ENCODE assay signal across 14 cellular contexts in the genomic region with DNA sequence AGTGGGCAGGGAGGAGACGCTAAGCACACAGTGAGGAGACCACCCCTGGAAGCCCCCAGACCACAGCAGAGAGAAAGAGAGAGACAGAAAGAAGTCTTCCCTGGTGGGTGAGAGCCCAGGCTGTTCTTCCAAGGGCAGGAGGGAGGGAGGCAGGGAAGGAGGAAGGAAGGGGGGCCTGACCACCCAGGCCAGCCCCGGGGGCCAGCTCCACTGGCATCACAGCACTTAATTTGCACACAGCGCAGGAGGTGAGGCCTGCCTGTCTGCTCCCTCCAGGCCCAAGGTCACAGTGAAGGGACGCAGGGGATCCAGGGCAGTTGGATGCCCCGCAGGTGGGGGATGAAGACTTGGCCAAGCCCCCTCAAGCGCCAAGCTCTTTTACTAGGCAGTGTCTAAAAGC.
DNase-seq lines count a peak whose midpoint lies in the region; ATAC-seq and TF ChIP-seq lines count a peak whose summit lies in the region.
"Had no signal": no experiment of that assay in that cellular context is flagged by ENCODE, and none has a peak within 500 bp of the region (broad histone marks: within the 10 kb centered on the region; RNA-seq: fewer than 3 reads in every experiment).

No MANE protein-coding gene starts in this region.

- H3K4me3 ChIP-seq in neuronal stem cell (ENCODE audit: low read length in 2 of 2), result no peak overlapping the region

- no peaks in the 10 kb centered on the region for H3K36me3 Mint-ChIP-seq in activated naive CD4-positive, alpha-beta T cell treated with anti-CD3 and anti-CD28 coated beads, Interleukin-2, amount 10 ng/mL, durations not matched to agents 7 days and 5 days
- H3K36me3 Mint-ChIP-seq in brain, result no peaks in the 10 kb centered on the region

- no peak for TF ChIP-seq CTCF in brain (conservative IDR thresholded peaks at IDR 0.05)

- H2AK5ac ChIP-seq in neuronal stem cell (ENCODE audit: low read depth, low read length), result peak overlapping the region; percentile 31

- H3K4me2 ChIP-seq in neuronal stem cell (ENCODE audit: insufficient read depth, low read length, poor library complexity, severe bottlenecking), result no peak overlapping the region
- H3K4me2 ChIP-seq: KMS-11 had no signal

- H3K36me3 ChIP-seq in neuronal stem cell (replicated peaks in 1 of 2; ENCODE audit: control insufficient read depth in 2 of 2, insufficient read depth in 2 of 2, low read length in 2 of 2), result no peaks in the 10 kb centered on the region

- peak overlapping the region; percentile 17 for H2BK5ac ChIP-seq in neuronal stem cell (ENCODE audit: low read length)

- no peak overlapping the region for H3K27ac ChIP-seq in neuronal stem cell (replicated peaks; ENCODE audit: low read length)
- H3K27ac ChIP-seq: KMS-11, RWPE1 had no signal

- H3K79me1 ChIP-seq in neuronal stem cell (ENCODE audit: low read depth, low read length), result no peaks in the 10 kb centered on the region

- peak overlapping the region; percentile 95 for H2BK12ac ChIP-seq in neuronal stem cell (ENCODE audit: low read length)

- WGBS in neuronal stem cell (ENCODE audit: extremely low coverage in 2 of 2, insufficient read length in 2 of 2, insufficient replicate concordance in 1 of 2), 2 donors, result no CpG with 5 or more reads among the region's 6 CpGs

- H3K4me1 ChIP-seq in neuronal stem cell (ENCODE audit: control insufficient read depth in 2 of 2, insufficient read depth in 1 of 2, low read depth in 1 of 2, low read length in 2 of 2), result peaks cover 0 to 30% of the 10 kb centered on the region in 2 donors
- H3K4me1 ChIP-seq: Caco-2 had no signal

- no peaks in the 10 kb centered on the region for H3K27me3 Mint-ChIP-seq in activated naive CD4-positive, alpha-beta T cell treated with anti-CD3 and anti-CD28 coated beads, Interleukin-2, amount 10 ng/mL, durations not matched to agents 7 days and 5 days
- no peaks in the 10 kb centered on the region for H3K27me3 Mint-ChIP-seq in brain

- H3K27ac Mint-ChIP-seq in activated naive CD4-positive, alpha-beta T cell treated with anti-CD3 and anti-CD28 coated beads, Interleukin-2, amount 10 ng/mL, durations not matched to agents 7 days and 5 days, result no peak overlapping the region
- H3K27ac Mint-ChIP-seq in brain, result peak overlapping the region in 3 of 5 experiments; percentile 72 to 87 (median 82)

- no peak overlapping the region for H3K14ac ChIP-seq in neuronal stem cell (ENCODE audit: low read length)

- H3K4ac ChIP-seq in neuronal stem cell (ENCODE audit: low read length), result no peak overlapping the region

- CTCF ChIA-PET in activated naive CD4-positive, alpha-beta T cell treated with anti-CD3 and anti-CD28 coated beads, Interleukin-2, amount 10 ng/mL, durations not matched to agents 7 days and 5 days (lab: Charles Lee), result no interaction called here

- DNase-seq in activated naive CD4-positive, alpha-beta T cell treated with anti-CD3 and anti-CD28 coated beads, Interleukin-2, amount 10 ng/mL, durations not matched to agents 7 days and 5 days, result peak; percentile 11
- DNase-seq in activated naive CD4-positive, alpha-beta T cell (lab: John Stamatoyannopoulos, UW), result no peak
- DNase-seq in neuronal stem cell (ENCODE audit: low spot score), result no peak
- DNase-seq: Caco-2; GOT3; NCI-H1092; NK-92 treated with Interleukin-12 subunit alpha and Interleukin-12 subunit beta, amount 100 ng/mL, for 24 hours had no signal

- peak overlapping the region; percentile 94 for H3K18ac ChIP-seq in neuronal stem cell (ENCODE audit: low read length)

- H3K9me3 ChIP-seq in neuronal stem cell (replicated peaks in 1 of 2; ENCODE audit: control insufficient read depth in 2 of 2, insufficient read depth in 1 of 2, low read depth in 1 of 2, low read length in 2 of 2), result no peaks in the 10 kb centered on the region
- H3K9me3 ChIP-seq: Caco-2 had no signal

- H3K9me3 Mint-ChIP-seq in activated naive CD4-positive, alpha-beta T cell treated with anti-CD3 and anti-CD28 coated beads, Interleukin-2, amount 10 ng/mL, durations not matched to agents 7 days and 5 days, result no peaks in the 10 kb centered on the region
- peaks cover 2 to 13% (median 6%) of the 10 kb centered on the region in 5 experiments for H3K9me3 Mint-ChIP-seq in brain

- H2BK15ac ChIP-seq in neuronal stem cell (ENCODE audit: low read length), result peak overlapping the region; percentile 76

- H4K91ac ChIP-seq in neuronal stem cell (ENCODE audit: low read depth, low read length, poor library complexity), result no peak overlapping the region

- no peak overlapping the region for H3K23ac ChIP-seq in neuronal stem cell (ENCODE audit: low read depth, low read length, poor library complexity)

- no peaks in the 10 kb centered on the region for H3K4me1 Mint-ChIP-seq in activated naive CD4-positive, alpha-beta T cell treated with anti-CD3 and anti-CD28 coated beads, Interleukin-2, amount 10 ng/mL, durations not matched to agents 7 days and 5 days
- H3K4me1 Mint-ChIP-seq in brain, result peaks cover 39% of the 10 kb centered on the region

- H3K9ac ChIP-seq in neuronal stem cell (ENCODE audit: low read depth, low read length, poor library complexity), result no peak overlapping the region
- H3K9ac ChIP-seq: KMS-11 had no signal

- no peak overlapping the region for H2AFZ ChIP-seq in neuronal stem cell (ENCODE audit: low read length)

- ATAC-seq in GM19397 (IDR thresholded peaks at IDR 0.05; ENCODE audit: unreplicated experiment) (no peak), GM18868 (IDR thresholded peaks at IDR 0.05; ENCODE audit: unreplicated experiment) (no peak), HG03039 (IDR thresholded peaks at IDR 0.05; ENCODE audit: unreplicated experiment) (no peak)
- ATAC-seq: HepG2 had no signal

- H3K27me3 ChIP-seq in neuronal stem cell (ENCODE audit: control insufficient read depth in 3 of 3, insufficient read depth in 3 of 3, low read depth in 1 of 3, low read length in 3 of 3), result peaks cover 0 to 20% (median 0%) of the 10 kb centered on the region in 3 experiments

- H4K8ac ChIP-seq in neuronal stem cell (ENCODE audit: low read depth, low read length), result no peak overlapping the region

- H2BK120ac ChIP-seq in neuronal stem cell (ENCODE audit: low read depth, low read length), result peak overlapping the region; percentile 66

- no peak overlapping the region for H3K4me3 Mint-ChIP-seq in activated naive CD4-positive, alpha-beta T cell treated with anti-CD3 and anti-CD28 coated beads, Interleukin-2, amount 10 ng/mL, durations not matched to agents 7 days and 5 days
- no peak overlapping the region for H3K4me3 Mint-ChIP-seq in brain
